ENCODE assay signal across 19 cellular contexts in the genomic region with DNA sequence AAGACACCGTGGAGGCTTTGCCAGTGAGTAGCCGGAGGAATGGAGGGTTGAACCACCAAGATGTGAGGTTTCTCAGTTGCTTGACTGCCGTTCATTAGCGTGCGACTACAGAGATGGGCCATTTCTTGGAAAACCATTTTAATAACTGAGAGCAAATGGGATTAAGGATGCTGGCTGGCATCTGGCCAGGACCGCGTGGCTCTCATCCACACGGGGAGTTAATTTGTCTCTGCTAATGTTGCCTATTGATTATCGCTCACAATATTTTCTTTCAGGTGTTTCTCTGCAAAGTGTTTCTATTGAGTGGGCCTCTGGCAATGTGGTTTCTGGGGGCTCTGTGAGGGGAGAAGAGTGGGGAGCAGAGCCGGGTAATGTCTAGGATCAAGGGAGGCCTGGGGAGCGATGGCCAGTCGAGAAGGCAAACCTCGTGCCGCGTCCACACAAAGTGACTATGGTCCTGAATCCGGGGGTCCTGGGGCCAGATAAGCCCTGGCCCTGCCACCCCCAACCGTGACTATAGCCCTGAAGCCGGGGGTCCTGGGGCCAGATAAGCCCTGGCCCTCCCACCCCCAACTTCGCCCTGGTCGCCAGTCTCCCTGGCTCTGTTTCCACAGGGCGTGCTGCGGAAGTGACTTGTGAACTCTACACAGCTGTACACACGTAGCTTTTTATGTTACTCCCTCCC.
DNase-seq lines count a peak whose midpoint lies in the region; ATAC-seq, FAIRE-seq and TF ChIP-seq lines count a peak whose summit lies in the region.
"Had no signal": no experiment of that assay in that cellular context is flagged by ENCODE, and none has a peak within 500 bp of the region (broad histone marks: within the 10 kb centered on the region; RNA-seq: fewer than 3 reads in every experiment).

No MANE protein-coding gene starts in this region.

- DNase-seq in NCI-H524 (lab: John Stamatoyannopoulos, UW) = peak; percentile 35 to 62
- DNase-seq in NCI-H524 treated with DMSO at 0.1 percent for 48 hours (lab: John Stamatoyannopoulos, UW) = no peak
- peak; percentile 8 for DNase-seq in A673 (ENCODE audit: low spot score)
- no peak for DNase-seq in K562 (ENCODE audit: extremely low read depth in 1 of 4, low spot score in 3 of 4)
- DNase-seq in osteoblast (ENCODE audit: insufficient read length, low spot score, missing footprints) = peak; percentile 58
- DNase-seq in RWPE1 (ENCODE audit: low spot score) = no peak
- no peak for DNase-seq in COR-L47 (lab: John Stamatoyannopoulos, UW)
- DNase-seq in activated CD4-positive, alpha-beta T cell treated with anti-CD3 and anti-CD28 coated beads, Interleukin-2, amount 50 U/mL, for 4 hours = no peak
- DNase-seq: C1 segment of cervical spinal cord; CD4-positive, alpha-beta memory T cell; DMS153; DMS79 treated with DMSO at 0.1 percent for 48 hours; EL; GOT3; H9 had no signal

- CTCF ChIA-PET in A673 (lab: Charles Lee) (no interaction called here), K562 (lab: Yijun Ruan, JAX; ENCODE audit: low intra/inter-chr PET ratio) (no interaction called here), RWPE1 (lab: Yijun Ruan, JAX) (no interaction called here)

- no peak for FAIRE-seq in K562 (lab: Jason Lieb, UNC)
- FAIRE-seq: D721Med, G401.6, GM12891, GM19239 had no signal

- H3K27me3 ChIP-seq in A673 (replicated peaks; ENCODE audit: insufficient read depth, low read depth, low read length, poor library complexity) (peaks cover 25% of the 10 kb centered on the region), K562 (ENCODE audit: control insufficient read depth in 2 of 2, insufficient read depth in 2 of 2, low read length in 2 of 2) (peaks cover 3 to 8% of the 10 kb centered on the region in 2 experiments; a peak in 3 of 5 replicates), osteoblast (ENCODE audit: insufficient read depth, low read length) (peaks cover 19% of the 10 kb centered on the region)

- H3K4me1 ChIP-seq in A673 (ENCODE audit: insufficient read depth, low read length, poor library complexity, severe bottlenecking) (no peaks in the 10 kb centered on the region), K562 (replicated peaks in 1 of 2; ENCODE audit: control insufficient read depth in 2 of 2, insufficient read depth in 2 of 2, low read length in 2 of 2) (peaks cover 12 to 14% of the 10 kb centered on the region in 2 experiments; a peak in 4 of 5 replicates), osteoblast (ENCODE audit: insufficient read depth, low read length) (peaks cover 6% of the 10 kb centered on the region)

- H3K9me3 ChIP-seq in A673 (ENCODE audit: low read depth, low read length, poor library complexity, severe bottlenecking) (no peaks in the 10 kb centered on the region), K562 (replicated peaks; ENCODE audit: control insufficient read depth, insufficient read depth, low read depth, low read length) (no peaks in the 10 kb centered on the region), osteoblast (ENCODE audit: low read depth, low read length) (no peaks in the 10 kb centered on the region)

- in situ Hi-C loops in K562 (cut with MboI) = no loop called here

- H2AFZ ChIP-seq in K562 (ENCODE audit: low read depth, low read length) = no peak overlapping the region
- H2AFZ ChIP-seq in osteoblast (ENCODE audit: low read length) = no peak overlapping the region

- ATAC-seq in K562 = no peak

- intact Hi-C loops in A673 (cut with micrococcal nuclease; ENCODE audit: unreplicated experiment) (no loop called here), K562 (cut with micrococcal nuclease) (no loop called here)

- POLR2A ChIA-PET in A673 (lab: Charles Lee; ENCODE audit: low non-redundant PET) = no interaction called here
- POLR2A ChIA-PET in K562 (lab: Yijun Ruan, JAX) = no interaction called here
- POLR2A ChIA-PET in RWPE1 (lab: Yijun Ruan, JAX; ENCODE audit: low non-redundant PET) = no interaction called here

- H3K36me3 ChIP-seq in A673 (ENCODE audit: insufficient read depth, low read length, poor library complexity, severe bottlenecking) = no peaks in the 10 kb centered on the region
- no peaks in the 10 kb centered on the region for H3K36me3 ChIP-seq in K562 (ENCODE audit: control insufficient read depth, insufficient read depth, low read length)
- H3K36me3 ChIP-seq in osteoblast (ENCODE audit: insufficient read depth, low read length) = no peaks in the 10 kb centered on the region

- no peak overlapping the region for H3K9ac ChIP-seq in K562 (ENCODE audit: insufficient read depth in 1 of 2, low read depth in 2 of 2, low read length in 2 of 2)

- TF ChIP-seq POLR2A in K562 (conservative IDR thresholded peaks at IDR 0.05) = no peak

- TF ChIP-seq EP300 in K562 (IDR thresholded peaks at IDR 0.05; ENCODE audit: low read length) = no peak

- TF ChIP-seq RAD21 in K562 (CRISPR knock-in tag; conservative IDR thresholded peaks at IDR 0.05 in 1 of 2, IDR thresholded peaks at IDR 0.05 in 1 of 2) = no peak

- H3K27ac ChIP-seq in A673 (ENCODE audit: low read depth, low read length, poor library complexity, severe bottlenecking) (no peak overlapping the region), K562 (ENCODE audit: extremely low read depth, low read depth, low read length) (no peak overlapping the region), osteoblast (ENCODE audit: low read depth, low read length) (no peak overlapping the region), RWPE1 (no peak overlapping the region)

- H4K20me1 ChIP-seq in K562 (replicated peaks; ENCODE audit: control insufficient read depth, insufficient read depth, low read length) (no peaks in the 10 kb centered on the region), osteoblast (ENCODE audit: insufficient read depth, low read length) (no peaks in the 10 kb centered on the region)

- H3K4me3 ChIP-seq in A673 (ENCODE audit: low read depth, low read length, poor library complexity, severe bottlenecking) (no peak overlapping the region), K562 (no peak overlapping the region), osteoblast (ENCODE audit: insufficient read depth, low read length) (no peak overlapping the region)

- WGBS in K562 (ENCODE audit: insufficient coverage, low coverage, missing lambda C conversion rate) = 46% methylated on average over 20 of the region's 23 CpGs

- H3K9me1 ChIP-seq in K562 (ENCODE audit: control insufficient read depth, insufficient read depth, low read length) = no peaks in the 10 kb centered on the region

- H3K4me2 ChIP-seq in K562 (ENCODE audit: insufficient read depth, low read length) (no peak overlapping the region), osteoblast (ENCODE audit: insufficient read depth, low read length) (no peak overlapping the region)

- TF ChIP-seq CTCF in A673 (conservative IDR thresholded peaks at IDR 0.05; ENCODE audit: low read depth, low read length) (no peak), K562 (IDR thresholded peaks at IDR 0.05 in 2 of 3, conservative IDR thresholded peaks at IDR 0.05 in 1 of 3; ENCODE audit: insufficient read depth in 2 of 3, low read depth in 1 of 3, low read length in 3 of 3) (no peak), osteoblast (IDR thresholded peaks at IDR 0.05; ENCODE audit: extremely low read depth, low read depth, low read length) (no peak), RWPE1 (conservative IDR thresholded peaks at IDR 0.05; ENCODE audit: low read depth) (no peak)

- H3K79me2 ChIP-seq in K562 (ENCODE audit: control insufficient read depth, insufficient read depth, low read length) (no peaks in the 10 kb centered on the region), osteoblast (ENCODE audit: insufficient read depth, low read length) (no peaks in the 10 kb centered on the region)

- no TSS peak for BruUV-seq in A673 (replicated peaks; lab: Mats Ljungman, UMichigan)
- BruUV-seq in K562 (replicated peaks; lab: Mats Ljungman, UMichigan) = no TSS peak

TF ChIP-seq in K562, 482 proteins besides CTCF, POLR2A, EP300 and RAD21:
- TF ChIP-seq NFIC (IDR thresholded peaks at IDR 0.05) (peak; percentile 39; the same call in 1 of the 2 replicates), POLR2H (tag; IDR thresholded peaks at IDR 0.05; ENCODE audit: low read depth) (no peak)

Comparison
In these comparisons a context has a peak if more than half of its experiments do, and no peak if none do; other contexts are left out.
1. DNase-seq: peak in NCI-H524 (2 of 2), A673 (single experiment) and osteoblast (single experiment); none in NCI-H524 treated with DMSO at 0.1 percent for 48 hours (single experiment), K562 (0 of 4), RWPE1 (single experiment), COR-L47 (single experiment) and activated CD4-positive, alpha-beta T cell treated with anti-CD3 and anti-CD28 coated beads, Interleukin-2, amount 50 U/mL, for 4 hours (0 of 2).